8 cellular contexts compared by ENCODE assay signal in genomic region chr5:152514827-152515397, GRCh38.
DNase-seq lines count a peak whose midpoint lies in the region; ATAC-seq, FAIRE-seq and TF ChIP-seq lines count a peak whose summit lies in the region.

No MANE protein-coding gene starts in this region.

- no peaks in the 10 kb centered on the region for H3K9me3 ChIP-seq in GM12878 (replicated peaks; ENCODE audit: control insufficient read depth, insufficient read depth, low read length)

- no peak overlapping the region for H2AFZ ChIP-seq in GM12878 (ENCODE audit: control insufficient read depth, low read depth, low read length)

- peaks cover 6% of the 10 kb centered on the region for H3K4me1 Mint-ChIP-seq in nephron progenitor cell

- no peak overlapping the region for H3K4me2 ChIP-seq in GM12878 (ENCODE audit: control insufficient read depth, insufficient read depth)

- no TSS peak for BruUV-seq in GM12878 (replicated peaks; lab: Mats Ljungman, UMichigan)

- ATAC-seq in GM12878 (peak; percentile 56; the same call in 2 of the 3 replicates), GM18520 (IDR thresholded peaks at IDR 0.05; ENCODE audit: unreplicated experiment) (no peak)

- no peak for TF ChIP-seq EP300 in GM12878 (IDR thresholded peaks at IDR 0.05; ENCODE audit: borderline replicate concordance in 1 of 2, control insufficient read depth in 1 of 2, low read depth in 2 of 2, low read length in 2 of 2)

- WGBS in GM12878 (ENCODE audit: insufficient coverage, insufficient replicate concordance, low lambda C conversion rate, missing lambda C conversion rate): 18% methylated on average over 2 of the region's 2 CpGs

- peak; percentile 36 for TF ChIP-seq RAD21 in GM12878 (IDR thresholded peaks at IDR 0.05; ENCODE audit: insufficient read depth, low read depth, low read length)

- TF ChIP-seq POLR2A in GM12878 (IDR thresholded peaks at IDR 0.05; ENCODE audit: low read depth, low read length): no peak

- no peak overlapping the region for H3K27ac Mint-ChIP-seq in nephron progenitor cell

- FAIRE-seq in GM12878 (lab: Jason Lieb, UNC): no peak

- DNase-seq in SIG-M5 treated with dmso at 0.1 percent for 504 hours (lab: John Stamatoyannopoulos, UW; ENCODE audit: unreplicated experiment) (peak; percentile 31), SIG-M5 (lab: John Stamatoyannopoulos, UW) (no peak), NCI-H146 (lab: John Stamatoyannopoulos, UW) (peak; percentile 32), GM12878 (ENCODE audit: low read depth, low spot score) (no peak), nephron progenitor cell (no peak), C1 segment of cervical spinal cord (lab: John Stamatoyannopoulos, UW) (no peak), GM19240 (ENCODE audit: insufficient read length, low spot score) (no peak)

- no peak overlapping the region for H3K4me3 ChIP-seq in GM12878

- in situ Hi-C loops in GM12878 (cut with MboI): no loop called here

- H3K79me2 ChIP-seq in GM12878 (ENCODE audit: control insufficient read depth, insufficient read depth, low read length): no peaks in the 10 kb centered on the region

- H3K4me1 ChIP-seq in GM12878 (ENCODE audit: control insufficient read depth, insufficient read depth, low read length): no peaks in the 10 kb centered on the region

- peaks cover 4% of the 10 kb centered on the region for H3K27me3 Mint-ChIP-seq in nephron progenitor cell (ENCODE audit: low read depth, poor library complexity)

- no peak overlapping the region for H3K27ac ChIP-seq in GM12878 (ENCODE audit: control insufficient read depth, insufficient read depth)

- SMC1A ChIA-PET in GM12878 (lab: Charles Lee; ENCODE audit: uncharacterized antibody, unreplicated experiment): interaction anchor here (0.6 to 1.6 kb wide), 6 partner anchors 10 to 1195 kb away, joined by 3 to 5 read pairs (median 4); no protein-coding TSS in a partner anchor

- H3K4me3 Mint-ChIP-seq in nephron progenitor cell: no peak overlapping the region

- TF ChIP-seq CTCF in GM12878 (IDR thresholded peaks at IDR 0.05 in 2 of 3, conservative IDR thresholded peaks at IDR 0.05 in 1 of 3; ENCODE audit: control insufficient read depth in 2 of 3, extremely low read depth in 1 of 3, insufficient read depth in 1 of 3, low read depth in 3 of 3, low read length in 3 of 3) (peak; percentile 36 to 41 (median 39); a peak in 4 of 6 replicates), nephron progenitor cell (IDR thresholded peaks at IDR 0.05) (peak; percentile 51)

- CTCF ChIA-PET in GM12878 (lab: Yijun Ruan, JAX): interaction anchor here (0.6 to 2.8 kb wide), 15 partner anchors 10 to 1505 kb away, joined by 3 to 12 read pairs (median 5); no protein-coding TSS in a partner anchor

- no peak overlapping the region for H3K9ac ChIP-seq in GM12878 (ENCODE audit: control insufficient read depth, insufficient read depth, low read length)

- H3K36me3 Mint-ChIP-seq in nephron progenitor cell (ENCODE audit: low read depth): no peaks in the 10 kb centered on the region

- no peaks in the 10 kb centered on the region for H3K9me3 Mint-ChIP-seq in nephron progenitor cell

- RAD21 ChIA-PET in GM12878 (lab: Charles Lee; ENCODE audit: unreplicated experiment): interaction anchor here (0.9 to 1.4 kb wide), 5 partner anchors 10 to 1450 kb away, joined by 3 to 10 read pairs (median 3); no protein-coding TSS in a partner anchor

- H3K36me3 ChIP-seq in GM12878 (ENCODE audit: control insufficient read depth in 2 of 2, insufficient read depth in 2 of 2, low read length in 1 of 2): no peaks in the 10 kb centered on the region

- H3K27me3 ChIP-seq in GM12878 (replicated peaks in 1 of 2; ENCODE audit: control insufficient read depth in 2 of 2, insufficient read depth in 2 of 2, low read length in 1 of 2): no peaks in the 10 kb centered on the region; a peak in 1 of 4 replicates

- POLR2A ChIA-PET in GM12878 (lab: Charles Lee): interaction anchor here (0.6 kb wide), 1 partner anchor 1999 kb away, joined by 3 read pairs; no protein-coding TSS in a partner anchor

- intact Hi-C loops in GM12878 (cut with micrococcal nuclease; ENCODE audit: unreplicated experiment): loop anchor here (5.0 kb wide), 1 partner anchor 373 kb away; no protein-coding TSS in a partner anchor

- no peaks in the 10 kb centered on the region for H4K20me1 ChIP-seq in GM12878 (ENCODE audit: control insufficient read depth, insufficient read depth)

TF ChIP-seq in GM12878, 131 proteins besides CTCF, POLR2A, EP300 and RAD21:
- TF ChIP-seq MTA2 (IDR thresholded peaks at IDR 0.05; ENCODE audit: low read depth): no peak
- TF ChIP-seq ZNF384 (IDR thresholded peaks at IDR 0.05; ENCODE audit: borderline replicate concordance, low read depth, low read length): peak; percentile 93
TF ChIP-seq in GM12878: peak in this region for 1.

Comparison
In these comparisons a context has a peak if more than half of its experiments do, and no peak if none do; other contexts are left out.
1. DNase-seq: peak in SIG-M5 treated with dmso at 0.1 percent for 504 hours (single experiment) and NCI-H146 (single experiment); none in SIG-M5 (single experiment), GM12878 (single experiment), nephron progenitor cell (single experiment), C1 segment of cervical spinal cord (0 of 14) and GM19240 (single experiment).